8 cellular contexts compared by ENCODE assay signal in the genomic region with DNA sequence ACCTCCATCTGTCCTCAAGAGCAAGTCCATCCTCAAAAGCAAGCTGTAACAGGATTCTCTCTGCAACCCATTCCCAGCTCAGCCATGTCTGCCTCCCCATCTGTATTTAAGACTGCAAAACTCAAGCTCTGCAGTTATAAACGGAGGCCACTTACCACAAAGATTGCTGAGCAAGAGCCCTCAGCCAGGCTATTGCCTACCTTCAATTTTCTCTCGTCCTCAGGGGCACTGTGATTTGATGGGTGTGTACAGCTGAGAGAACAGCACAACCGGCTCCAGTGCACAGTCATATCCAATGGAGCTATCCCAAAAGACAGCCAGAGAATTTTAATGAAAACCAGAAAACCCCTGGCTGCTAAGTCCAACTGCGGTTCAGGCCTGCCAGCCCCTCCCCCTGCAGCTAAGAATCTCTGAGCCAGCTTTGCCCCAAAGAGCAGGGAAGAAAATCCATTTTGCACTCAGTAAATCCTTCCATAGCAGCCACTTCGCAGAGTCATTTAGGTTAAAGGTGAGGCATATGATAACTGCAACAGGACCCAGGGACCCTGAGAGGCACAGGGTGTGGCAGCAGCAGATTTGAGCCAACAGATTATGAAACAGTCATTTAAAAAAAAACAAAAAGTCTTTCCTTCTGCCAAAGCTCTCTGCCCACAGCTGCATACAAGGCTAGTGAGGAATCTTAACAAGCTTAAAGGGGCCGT. TPM values are rescaled to one million over a fixed set of nuclear protein-coding genes. Genes with fewer than 3 reads are reported as not detected.
DNase-seq lines count a peak whose midpoint lies in the region; ATAC-seq and TF ChIP-seq lines count a peak whose summit lies in the region.

No MANE protein-coding gene starts in this region.

- no peak overlapping the region for H3K27ac Mint-ChIP-seq in stimulated activated naive CD8-positive, alpha-beta T cell treated with anti-CD3 and anti-CD28 coated beads, Interleukin-15, amount 100 ng/mL, for 72 hours

- peaks cover 37% of the 10 kb centered on the region for H3K4me1 Mint-ChIP-seq in stimulated activated naive CD8-positive, alpha-beta T cell treated with anti-CD3 and anti-CD28 coated beads, Interleukin-15, amount 100 ng/mL, for 72 hours

- intact Hi-C loops in ascending aorta (cut with DNase I): loop anchor here (1.0 to 2.0 kb wide), 2 partner anchors 17 to 37 kb away; partner anchors contain the start of gene RAB30

- ATAC-seq in stimulated activated naive CD8-positive, alpha-beta T cell treated with anti-CD3 and anti-CD28 coated beads, Interleukin-15, amount 100 ng/mL, for 72 hours: peak; percentile 33
- ATAC-seq in HG02840 (IDR thresholded peaks at IDR 0.05; ENCODE audit: low FRiP score, unreplicated experiment) (no peak), GM21737 (IDR thresholded peaks at IDR 0.05; ENCODE audit: unreplicated experiment) (no peak), HG03139 (IDR thresholded peaks at IDR 0.05; ENCODE audit: unreplicated experiment) (no peak)

- no peaks in the 10 kb centered on the region for H3K27me3 Mint-ChIP-seq in stimulated activated naive CD8-positive, alpha-beta T cell treated with anti-CD3 and anti-CD28 coated beads, Interleukin-15, amount 100 ng/mL, for 72 hours

- H3K27me3 ChIP-seq in ascending aorta: no peaks in the 10 kb centered on the region

- H3K27ac ChIP-seq in ascending aorta: peak overlapping the region; percentile 80 to 83

- H3K4me3 Mint-ChIP-seq in stimulated activated naive CD8-positive, alpha-beta T cell treated with anti-CD3 and anti-CD28 coated beads, Interleukin-15, amount 100 ng/mL, for 72 hours: no peak overlapping the region

- peaks cover 0 to 5% of the 10 kb centered on the region in 2 donors for H3K9me3 Mint-ChIP-seq in stimulated activated naive CD8-positive, alpha-beta T cell treated with anti-CD3 and anti-CD28 coated beads, Interleukin-15, amount 100 ng/mL, for 72 hours

- DNase-seq in DMS53 treated with DMSO at 0.1 percent for 48 hours (lab: John Stamatoyannopoulos, UW; ENCODE audit: unreplicated experiment) (peak; percentile 28), HuH-7 (ENCODE audit: low spot score) (peak; percentile 8), ascending aorta (ENCODE audit: low spot score in 2 of 2) (peak in 1 of 2 donors; percentile 72), iris pigment epithelial cell (ENCODE audit: low read depth) (peak; percentile 57)
- no peak for DNase-seq in stimulated activated naive CD8-positive, alpha-beta T cell treated with anti-CD3 and anti-CD28 coated beads, Interleukin-15, amount 100 ng/mL, for 72 hours

- no peaks in the 10 kb centered on the region for H3K36me3 ChIP-seq in ascending aorta

- TF ChIP-seq CTCF in ascending aorta (IDR thresholded peaks at IDR 0.05): no peak

- H3K4me3 ChIP-seq in ascending aorta: peak overlapping the region; percentile 32 to 41

- peaks cover 4 to 13% of the 10 kb centered on the region in 2 donors for H3K4me1 ChIP-seq in ascending aorta

- no peaks in the 10 kb centered on the region for H3K9me3 ChIP-seq in ascending aorta

RNA-seq across cellular contexts. Expression of gene RAB30, which starts 37.6 kb away (rescaled TPM):
- total RNA-seq in ascending aorta: 7.7 TPM

Comparison
In these comparisons a context has a peak if more than half of its experiments do, and no peak if none do; other contexts are left out.
1. DNase-seq: peak in DMS53 treated with DMSO at 0.1 percent for 48 hours (single experiment), HuH-7 (single experiment) and iris pigment epithelial cell (single experiment); none in stimulated activated naive CD8-positive, alpha-beta T cell treated with anti-CD3 and anti-CD28 coated beads, Interleukin-15, amount 100 ng/mL, for 72 hours (0 of 2).